In the genomic region with DNA sequence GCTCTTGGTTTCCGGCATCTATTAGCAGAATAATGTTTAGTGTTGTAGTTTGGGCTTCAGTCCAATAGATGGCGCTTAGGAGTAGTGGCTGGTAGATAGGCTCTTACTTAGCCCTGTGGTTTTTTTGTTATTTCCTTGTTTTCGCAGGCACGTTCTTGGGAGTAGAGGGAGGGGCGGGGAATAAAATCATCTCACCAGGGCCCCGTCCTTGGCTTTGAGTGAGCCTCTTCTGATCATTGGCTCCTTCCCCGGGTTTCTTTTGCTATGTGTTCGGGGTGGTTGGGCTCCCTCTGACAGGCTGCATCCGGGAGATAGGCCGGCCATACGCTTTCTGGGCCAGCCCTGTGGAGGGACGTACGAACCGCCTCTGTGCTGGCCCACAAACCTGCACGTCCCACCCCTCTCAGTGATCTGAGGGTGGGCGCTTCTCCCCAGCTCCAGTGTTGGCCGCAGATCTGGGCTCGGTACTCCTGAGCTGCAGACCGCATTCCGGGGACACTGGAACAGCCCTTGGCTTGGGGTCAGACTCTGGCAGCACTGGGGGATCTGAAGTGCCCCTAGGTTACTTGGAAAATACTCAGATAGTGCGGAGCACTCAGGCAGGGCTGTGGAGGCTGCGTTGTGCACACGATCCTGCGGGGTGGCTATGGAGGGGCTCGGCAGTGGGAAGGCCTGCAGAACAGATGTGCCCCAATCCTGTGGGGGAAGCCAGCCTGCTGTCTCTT, we compare ENCODE assay signal across 8 cellular contexts.
DNase-seq lines count a peak whose midpoint lies in the region; ATAC-seq lines count a peak whose summit lies in the region.

No MANE protein-coding gene starts in this region.

- H3K36me3 Mint-ChIP-seq in activated T-cell treated with anti-CD3 and anti-CD28 coated beads, Interleukin-2, amount 50 U/mL, for 4 hours (ENCODE audit: insufficient read depth): peaks cover 6% of the 10 kb centered on the region

- intact Hi-C loops in left cardiac atrium (cut with DNase I): loop anchor here (1.0 to 10.0 kb wide), 2 partner anchors 275 to 279 kb away; no protein-coding TSS in a partner anchor

- no peak overlapping the region for H3K4me3 Mint-ChIP-seq in activated T-cell treated with anti-CD3 and anti-CD28 coated beads, Interleukin-2, amount 50 U/mL, for 4 hours

- peak; percentile 3 to 19 for DNase-seq in activated CD4-positive, alpha-beta T cell treated with anti-CD3 and anti-CD28 coated beads for 4 hours
- no peak for DNase-seq in activated CD4-positive, alpha-beta T cell treated with anti-CD3 and anti-CD28 coated beads, Interleukin-2, amount 50 U/mL, for 4 hours
- DNase-seq in NCI-H345 treated with DMSO at 0.1 percent for 48 hours (lab: John Stamatoyannopoulos, UW; ENCODE audit: unreplicated experiment): peak; percentile 20
- DNase-seq in activated T-cell treated with anti-CD3 and anti-CD28 coated beads, Interleukin-2, amount 50 U/mL, for 4 hours: no peak
- peak; percentile 30 for DNase-seq in left cardiac atrium
- peak; percentile 82 for DNase-seq in renal cortical epithelial cell (ENCODE audit: low read depth)

- H3K27me3 Mint-ChIP-seq in activated T-cell treated with anti-CD3 and anti-CD28 coated beads, Interleukin-2, amount 50 U/mL, for 4 hours (ENCODE audit: low read depth): peaks cover 3% of the 10 kb centered on the region

- peaks cover 8% of the 10 kb centered on the region for H3K4me1 Mint-ChIP-seq in activated T-cell treated with anti-CD3 and anti-CD28 coated beads, Interleukin-2, amount 50 U/mL, for 4 hours (ENCODE audit: low read depth)

- no peaks in the 10 kb centered on the region for H3K9me3 Mint-ChIP-seq in activated T-cell treated with anti-CD3 and anti-CD28 coated beads, Interleukin-2, amount 50 U/mL, for 4 hours

- ATAC-seq in GM19467 (IDR thresholded peaks at IDR 0.05; ENCODE audit: unreplicated experiment): peak; percentile 83
- ATAC-seq in HG03442 (IDR thresholded peaks at IDR 0.05; ENCODE audit: unreplicated experiment): peak; percentile 96
- ATAC-seq in activated T-cell treated with anti-CD3 and anti-CD28 coated beads, Interleukin-2, amount 50 U/mL, for 4 hours: peak; percentile 51 to 52
- peak; percentile 84 to 86 for ATAC-seq in left cardiac atrium

Comparison
In these comparisons a context has a peak if more than half of its experiments do, and no peak if none do; other contexts are left out.
1. DNase-seq: peak in activated CD4-positive, alpha-beta T cell treated with anti-CD3 and anti-CD28 coated beads for 4 hours (2 of 2), NCI-H345 treated with DMSO at 0.1 percent for 48 hours (single experiment), left cardiac atrium (single experiment) and renal cortical epithelial cell (single experiment); none in activated CD4-positive, alpha-beta T cell treated with anti-CD3 and anti-CD28 coated beads, Interleukin-2, amount 50 U/mL, for 4 hours (0 of 2) and activated T-cell treated with anti-CD3 and anti-CD28 coated beads, Interleukin-2, amount 50 U/mL, for 4 hours (single experiment).
2. Peak in every context shown above with its lines, with median percentiles within 50 percentile points of each other: ATAC-seq.